In the genomic region with DNA sequence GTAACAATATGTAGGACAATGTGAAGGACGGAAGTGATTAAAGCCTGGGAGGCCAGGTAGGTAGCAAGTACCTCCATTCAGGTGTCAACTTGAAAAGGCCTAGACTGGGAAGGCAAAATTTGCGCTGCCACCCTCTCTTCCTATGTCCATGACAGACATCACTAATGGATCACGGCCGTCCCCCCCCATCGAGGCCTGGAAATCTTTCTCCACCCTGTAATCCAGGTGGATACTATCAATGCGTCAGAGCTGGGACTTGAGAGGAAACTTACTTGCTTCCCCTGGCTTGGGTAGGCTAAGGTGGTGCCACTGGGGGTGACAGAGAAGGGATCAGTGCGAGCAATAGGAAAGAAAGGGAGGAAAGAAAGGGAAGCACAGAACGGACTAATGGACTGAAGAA, we compare ENCODE assay signal across 37 cellular contexts.
"Had no signal": no experiment of that assay in that cellular context is flagged by ENCODE, and none has a peak within 500 bp of the region (broad histone marks: within the 10 kb centered on the region; RNA-seq: fewer than 3 reads in every experiment).

No MANE protein-coding gene starts in this region.

- H3K4me3 ChIP-seq: MG63 had no signal

- H3K36me3 ChIP-seq: MG63 had no signal

- DNase-seq: Karpas-422, Kasumi-1, MG63, MM.1S, MV-4-11, NCI-H1048, NCI-H1092, NCI-H1092 treated with DMSO at 0.1 percent for 48 hours, NCI-H1105, NCI-H1105 treated with DMSO at 0.1 percent for 48 hours, NCI-H1417, NCI-H1417 treated with DMSO at 0.1 percent for 48 hours, NCI-H1436, NCI-H1436 treated with DMSO at 0.1 percent for 48 hours, NCI-H146, NCI-H1694, NCI-H1694 treated with DMSO at 0.1 percent for 48 hours, NCI-H187, NCI-H187 treated with DMSO at 0.1 percent for 48 hours, NCI-H1930, NCI-H2029, NCI-H2029 treated with DMSO at 0.1 percent for 48 hours, NCI-H2081, NCI-H2081 treated with DMSO at 0.1 percent for 48 hours, NCI-H2107, NCI-H2171, NCI-H2171 treated with DMSO at 0.1 percent for 48 hours, NCI-H2227 treated with DMSO at 0.1 percent for 48 hours, NCI-H226, NCI-H345, NCI-H446, NCI-H446 treated with DMSO at 0.1 percent for 48 hours, NCI-H510A, NCI-H510A treated with DMSO at 0.1 percent for 48 hours, NCI-H524, NCI-H524 treated with DMSO at 0.1 percent for 48 hours, NCI-H526 had no signal

- H3K9me3 ChIP-seq: MG63 had no signal

- H3K27me3 ChIP-seq: MG63 had no signal
